In genomic region chr12:57078519-57079404, GRCh38 we compare ENCODE assay signal across 8 cellular contexts. TPM values are rescaled to one million over a fixed set of nuclear protein-coding genes. Genes with fewer than 3 reads are reported as not detected.
A peak's percentile ranks its signal among the peaks of the same experiment; 100 is the strongest.
DNase-seq lines count a peak whose midpoint lies in the region; ATAC-seq and TF ChIP-seq lines count a peak whose summit lies in the region.

Gene NEMP1 (minus strand): TSS chr12:57078791. CDS start chr12:57078745, 46 bp downstream.

- peak; percentile 97 for ATAC-seq in GM19438 (IDR thresholded peaks at IDR 0.05; ENCODE audit: low read depth, unreplicated experiment)
- ATAC-seq in HG03575 (IDR thresholded peaks at IDR 0.05; ENCODE audit: extremely low read depth, insufficient number of reproducible peaks, low FRiP score, unreplicated experiment) = peak; percentile 90

- H3K9me3 ChIP-seq in liver (ENCODE audit: control insufficient read depth in 4 of 4, low read length in 3 of 4) = no peaks in the 10 kb centered on the region

- POLR2A ChIA-PET in activated CD4-positive, alpha-beta memory T cell treated with anti-CD3 and anti-CD28 coated beads for 36 hours (lab: Charles Lee) = interaction anchor here (0.9 to 4.1 kb wide), 7 partner anchors 9 to 32 kb away, joined by 3 to 52 read pairs (median 11); partner anchors contain the start of genes NAB2 and STAT6

- TF ChIP-seq RAD21 in liver (IDR thresholded peaks at IDR 0.05) = no peak

- H3K9me3 Mint-ChIP-seq in activated CD4-positive, alpha-beta memory T cell treated with anti-CD3 and anti-CD28 coated beads for 36 hours = no peaks in the 10 kb centered on the region

- H3K4me1 ChIP-seq in liver (ENCODE audit: control insufficient read depth in 4 of 4, insufficient read depth in 4 of 4, low read length in 3 of 4) = peaks cover 2 to 18% (median 11%) of the 10 kb centered on the region in 4 donors

- H3K27ac ChIP-seq in dorsolateral prefrontal cortex = peak within 1 kb of the TSS; percentile 21 to 93 (median 81)
- H3K27ac ChIP-seq in liver (ENCODE audit: low read depth in 1 of 2, low read length in 2 of 2) = peak within 1 kb of the TSS; percentile 63 to 64

- H3K27ac Mint-ChIP-seq in activated CD4-positive, alpha-beta memory T cell treated with anti-CD3 and anti-CD28 coated beads for 36 hours = peak within 1 kb of the TSS; percentile 97

- intact Hi-C loops in activated CD4-positive, alpha-beta memory T cell treated with anti-CD3 and anti-CD28 coated beads for 36 hours (cut with micrococcal nuclease) = loop anchor here (1.0 to 10.0 kb wide), 8 partner anchors 9 to 676 kb away; partner anchors contain the start of genes CDK4, MARCHF9, MBD6 and PTGES3
- intact Hi-C loops in dorsolateral prefrontal cortex (cut with DNase I) = no loop called here

- no peaks in the 10 kb centered on the region for H3K36me3 ChIP-seq in liver (ENCODE audit: control insufficient read depth in 4 of 4, insufficient read depth in 3 of 4, low read depth in 1 of 4, low read length in 3 of 4)

- H3K4me3 Mint-ChIP-seq in activated CD4-positive, alpha-beta memory T cell treated with anti-CD3 and anti-CD28 coated beads for 36 hours = peak within 1 kb of the TSS; percentile 99

- peak within 1 kb of the TSS; percentile 53 to 93 for H3K9ac ChIP-seq in liver (ENCODE audit: low read depth in 1 of 2, low read length in 2 of 2)

- WGBS in liver = under 1% methylated on average over 39 of the region's 39 CpGs

- H3K27me3 ChIP-seq in dorsolateral prefrontal cortex (no peaks in the 10 kb centered on the region), liver (ENCODE audit: control insufficient read depth in 4 of 4, insufficient read depth in 4 of 4, low read length in 3 of 4) (no peaks in the 10 kb centered on the region)

- CTCF ChIA-PET in activated CD4-positive, alpha-beta memory T cell treated with anti-CD3 and anti-CD28 coated beads for 36 hours (lab: Charles Lee) = interaction anchor here (0.7 to 15.6 kb wide), 15 partner anchors 8 to 160 kb away, joined by 3 to 261 read pairs (median 5); partner anchors contain the start of genes NAB2 and STAT6

- DNase-seq in CD1c-positive myeloid dendritic cell (ENCODE audit: extremely low spot score) (peak; percentile 100), NCI-H82 treated with DMSO at 0.1 percent for 48 hours (lab: John Stamatoyannopoulos, UW; ENCODE audit: unreplicated experiment) (peak; percentile 100), dorsolateral prefrontal cortex (peak; percentile 89 to 99 (median 99))
- DNase-seq in activated CD4-positive, alpha-beta memory T cell treated with anti-CD3 and anti-CD28 coated beads for 36 hours = peak; percentile 98
- peak; percentile 81 to 98 for DNase-seq in stimulated activated CD4-positive, alpha-beta T cell treated with anti-CD3 and anti-CD28 coated beads, Interleukin-4, amount 100 ng/mL, for 4 hours

- H3K4me3 ChIP-seq in dorsolateral prefrontal cortex (peak within 1 kb of the TSS; percentile 69 to 100 (median 87)), liver (ENCODE audit: low read depth in 1 of 3, low read length in 3 of 3) (peak within 1 kb of the TSS; percentile 67 to 81 (median 74))

- peaks cover 36% of the 10 kb centered on the region for H3K4me1 Mint-ChIP-seq in activated CD4-positive, alpha-beta memory T cell treated with anti-CD3 and anti-CD28 coated beads for 36 hours (ENCODE audit: low read depth)

- peaks cover 18% of the 10 kb centered on the region for H3K36me3 Mint-ChIP-seq in activated CD4-positive, alpha-beta memory T cell treated with anti-CD3 and anti-CD28 coated beads for 36 hours

- no peaks in the 10 kb centered on the region for H3K27me3 Mint-ChIP-seq in activated CD4-positive, alpha-beta memory T cell treated with anti-CD3 and anti-CD28 coated beads for 36 hours

- TF ChIP-seq CTCF in dorsolateral prefrontal cortex (IDR thresholded peaks at IDR 0.05 in 54 of 56, conservative IDR thresholded peaks at IDR 0.05 in 2 of 56; ENCODE audit: low read depth in 1 of 56, partially characterized antibody in 56 of 56) (peak in 18 of 56 donors; percentile 7 to 55 (median 32)), liver (IDR thresholded peaks at IDR 0.05; ENCODE audit: low read depth, low read length, missing input control) (no peak)

TF ChIP-seq in liver, 16 proteins besides CTCF, POLR2A, EP300 and RAD21:
- TF ChIP-seq ATF3 (IDR thresholded peaks at IDR 0.05) (no peak), NR2F2 (IDR thresholded peaks at IDR 0.05) (no peak), FOXA1 (IDR thresholded peaks at IDR 0.05) (peak; percentile 68), RXRA (IDR thresholded peaks at IDR 0.05) (peak; percentile 37 to 40), HNF4G (IDR thresholded peaks at IDR 0.05) (no peak), ZBTB33 (IDR thresholded peaks at IDR 0.05) (no peak), FOXA2 (IDR thresholded peaks at IDR 0.05) (peak; percentile 87), TAF1 (conservative IDR thresholded peaks at IDR 0.05) (peak; percentile 16), JUND (IDR thresholded peaks at IDR 0.05) (peak in 1 of 2 donors; percentile 72), SP1 (IDR thresholded peaks at IDR 0.05) (peak; percentile 97), REST (IDR thresholded peaks at IDR 0.05) (peak; percentile 64), HNF4A (conservative IDR thresholded peaks at IDR 0.05) (no peak), GABPA (IDR thresholded peaks at IDR 0.05 in 1 of 2, conservative IDR thresholded peaks at IDR 0.05 in 1 of 2) (peak; percentile 93 to 97), YY1 (IDR thresholded peaks at IDR 0.05) (peak; percentile 90), EGR1 (IDR thresholded peaks at IDR 0.05; ENCODE audit: low read depth in 2 of 2) (peak in 1 of 2 donors; percentile 67), MAX (IDR thresholded peaks at IDR 0.05) (peak; percentile 89)

RNA-seq across cellular contexts. Expression of gene NEMP1, which starts in this region (rescaled TPM):
- total RNA-seq in activated CD4-positive, alpha-beta memory T cell treated with anti-CD3 and anti-CD28 coated beads for 36 hours = 10 to 100 TPM; 70.6 to 73.5 TPM
- total RNA-seq in dorsolateral prefrontal cortex (10 to 100 TPM in 52 of 120 experiments, 1 to 10 TPM in 68; 5.4 to 18.4 (median 9.6) TPM), liver (10 to 100 TPM in 1 of 2 donors, 1 to 10 TPM in 1; 3.8 to 10.9 TPM)
- polyA plus RNA-seq in liver = 1 to 10 TPM; 1.4 to 2.5 TPM

Comparison
In these comparisons a context has a peak if more than half of its experiments do, and no peak if none do; other contexts are left out.
1. Peak in every context shown above with its lines: DNase-seq, ATAC-seq, H3K4me3 ChIP-seq and H3K27ac ChIP-seq.